Comparison of ENCODE assay signal across 26 cellular contexts in the genomic region with DNA sequence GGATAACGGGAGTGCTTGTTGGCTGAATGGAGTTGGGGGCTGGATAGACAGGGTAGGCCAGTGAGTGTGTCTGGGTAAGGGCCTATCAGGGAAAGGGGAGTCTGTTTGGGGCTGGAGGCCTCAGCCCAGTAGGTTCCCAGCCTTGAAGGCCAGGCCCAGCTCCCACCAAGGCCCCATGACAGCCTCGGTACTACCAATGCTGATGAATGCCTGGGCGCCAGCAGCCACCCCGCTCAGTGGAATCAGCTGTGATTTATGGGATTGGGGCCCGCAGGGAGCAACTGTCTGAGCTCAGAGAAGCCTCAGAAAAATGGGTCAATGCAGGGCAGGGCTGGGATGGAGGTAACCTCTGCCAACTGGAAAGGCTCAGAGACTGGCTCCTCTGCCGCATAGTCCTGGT.
"Had no signal": no experiment of that assay in that cellular context is flagged by ENCODE, and none has a peak within 500 bp of the region (broad histone marks: within the 10 kb centered on the region; RNA-seq: fewer than 3 reads in every experiment).

No MANE protein-coding gene starts in this region.

- H2AFZ ChIP-seq: hepatocyte had no signal

- H3K27ac Mint-ChIP-seq: dendritic cell treated with granulocyte-macrophage colony-stimulating factor and Interleukin-4, amounts not matched to agents 40 ng/mL and 50 ng/mL, for 4 days; effector memory CD8-positive, alpha-beta T cell; endodermal cell; immature natural killer cell; mesothelial cell of epicardium had no signal

- H3K27ac ChIP-seq: colonic mucosa, epithelial cell of prostate, esophagus squamous epithelium, gastrocnemius medialis, heart left ventricle, hepatocyte, left lung, lower lobe of right lung had no signal

- H3K4me3 Mint-ChIP-seq: dendritic cell treated with granulocyte-macrophage colony-stimulating factor and Interleukin-4, amounts not matched to agents 40 ng/mL and 50 ng/mL, for 4 days; effector memory CD8-positive, alpha-beta T cell; endodermal cell; immature natural killer cell; mesothelial cell of epicardium; naive B cell had no signal

- H3K27me3 ChIP-seq: colonic mucosa, hepatocyte had no signal

- H3K9me3 ChIP-seq: colonic mucosa, esophagus squamous epithelium, gastrocnemius medialis, heart left ventricle, left lung, lower lobe of right lung, mucosa of descending colon had no signal

- H3K4me2 ChIP-seq: hepatocyte had no signal

- DNase-seq: colonic mucosa; cortex of kidney; effector CD8-positive, alpha-beta T cell; effector memory CD8-positive, alpha-beta T cell; endodermal cell; erythroblast; esophagus squamous epithelium; foreskin fibroblast; foreskin melanocyte; gastrocnemius medialis; hypothalamus; immature natural killer cell; islet precursor cell; left cardiac atrium; left ventricle myocardium superior; lower lobe of right lung; mesenchymal stem cell; mucosa of descending colon; naive B cell had no signal

- H3K4me1 ChIP-seq: colonic mucosa, esophagus squamous epithelium, gastrocnemius medialis, heart left ventricle, left lung, lower lobe of right lung had no signal

- H3K36me3 ChIP-seq: colonic mucosa, esophagus squamous epithelium, gastrocnemius medialis, heart left ventricle, left lung, lower lobe of right lung had no signal

- H3K4me3 ChIP-seq: colonic mucosa, esophagus squamous epithelium, gastrocnemius medialis, heart left ventricle, hepatocyte, left lung, lower lobe of right lung, mucosa of descending colon had no signal

- H3K9me3 Mint-ChIP-seq: dendritic cell treated with granulocyte-macrophage colony-stimulating factor and Interleukin-4, amounts not matched to agents 40 ng/mL and 50 ng/mL, for 4 days; effector memory CD8-positive, alpha-beta T cell; endodermal cell; immature natural killer cell; mesothelial cell of epicardium had no signal

- H3K36me3 Mint-ChIP-seq: immature natural killer cell, mesothelial cell of epicardium, naive B cell had no signal

- H3K4me1 Mint-ChIP-seq: endodermal cell, immature natural killer cell, mesothelial cell of epicardium had no signal

- ATAC-seq: effector memory CD8-positive, alpha-beta T cell; esophagus mucosa; gastrocnemius medialis; heart left ventricle; left cardiac atrium; left lung; left ventricle myocardium superior; lower lobe of right lung; mucosa of descending colon had no signal
